1 cellular context compared by ENCODE assay signal in genomic region chr1:193070942-193071341, GRCh38.
TF ChIP-seq lines count a peak whose summit lies in the region.

No MANE protein-coding gene starts in this region.

TF ChIP-seq in GM23338, 12 proteins besides CTCF, POLR2A, EP300 and RAD21 (continued from another document):
- no peak for TF ChIP-seq REST (IDR thresholded peaks at IDR 0.05; ENCODE audit: unreplicated experiment)
